In genomic region chr3:188183452-188183851, GRCh38 we compare ENCODE assay signal across 18 cellular contexts. TPM values are rescaled to one million over a fixed set of nuclear protein-coding genes. Genes with fewer than 3 reads are reported as not detected.
DNase-seq lines count a peak whose midpoint lies in the region; ATAC-seq and TF ChIP-seq lines count a peak whose summit lies in the region.
"Had no signal": no experiment of that assay in that cellular context is flagged by ENCODE, and none has a peak within 500 bp of the region (broad histone marks: within the 10 kb centered on the region; RNA-seq: fewer than 3 reads in every experiment).

No MANE protein-coding gene starts in this region.

- ATAC-seq in heart right ventricle, result peak in 3 of 8 donors; percentile 27 to 76 (median 73)
- no peak for ATAC-seq in Right ventricle myocardium superior (ENCODE audit: poor library complexity)
- ATAC-seq in GM19467 (IDR thresholded peaks at IDR 0.05; ENCODE audit: unreplicated experiment), result no peak
- ATAC-seq in GM18505 (IDR thresholded peaks at IDR 0.05; ENCODE audit: unreplicated experiment), result no peak
- ATAC-seq in HG03378 (IDR thresholded peaks at IDR 0.05; ENCODE audit: unreplicated experiment), result no peak
- ATAC-seq: CD8-positive, alpha-beta T cell had no signal

- no peak overlapping the region for H3K4me3 ChIP-seq in heart right ventricle
- H3K4me3 ChIP-seq in esophagus muscularis mucosa, result no peak overlapping the region
- H3K4me3 ChIP-seq in rectal smooth muscle tissue (ENCODE audit: low read length), result no peak overlapping the region
- H3K4me3 ChIP-seq in uterus, result no peak overlapping the region

- H3K4me1 ChIP-seq in heart right ventricle (peaks cover 9 to 86% (median 66%) of the 10 kb centered on the region in 9 donors), esophagus muscularis mucosa (peaks cover 47 to 100% (median 97%) of the 10 kb centered on the region in 4 donors), rectal smooth muscle tissue (ENCODE audit: control insufficient read depth, insufficient read depth, low read length) (peaks cover 50% of the 10 kb centered on the region), uterus (peaks cover 0 to 6% of the 10 kb centered on the region in 2 donors)

- no peak for TF ChIP-seq EP300 in esophagus muscularis mucosa (IDR thresholded peaks at IDR 0.05)

- intact Hi-C loops in heart right ventricle (cut with DNase I) (no loop called here), Right ventricle myocardium superior (cut with DNase I) (no loop called here), esophagus muscularis mucosa (cut with DNase I) (no loop called here), uterus (cut with DNase I; ENCODE audit: low total_unique reads) (no loop called here)

- H3K9ac ChIP-seq in rectal smooth muscle tissue (ENCODE audit: low read length), result no peak overlapping the region

- 81 to 83% methylated on average over 5 of the region's 5 CpGs for WGBS in heart right ventricle, 2 donors
- WGBS in esophagus muscularis mucosa, result 100% methylated on average over 4 of the region's 5 CpGs

- H3K9me3 ChIP-seq in heart right ventricle (no peaks in the 10 kb centered on the region), esophagus muscularis mucosa (no peaks in the 10 kb centered on the region), uterus (no peaks in the 10 kb centered on the region)

- peak overlapping the region in 8 of 10 donors; percentile 27 to 88 (median 76) for H3K27ac ChIP-seq in heart right ventricle
- peak overlapping the region; percentile 72 to 99 (median 99) for H3K27ac ChIP-seq in esophagus muscularis mucosa (replicated peaks in 1 of 4)
- H3K27ac ChIP-seq in rectal smooth muscle tissue (ENCODE audit: low read depth, low read length), result peak overlapping the region; percentile 79
- H3K27ac ChIP-seq in uterus, result peak overlapping the region; percentile 55 to 81

- H3K27me3 ChIP-seq in heart right ventricle (no peaks in the 10 kb centered on the region), esophagus muscularis mucosa (no peaks in the 10 kb centered on the region), rectal smooth muscle tissue (ENCODE audit: control insufficient read depth, insufficient read depth, low read length) (no peaks in the 10 kb centered on the region), uterus (no peaks in the 10 kb centered on the region)

- H3K36me3 ChIP-seq in heart right ventricle (peaks cover 0 to 19% (median 0%) of the 10 kb centered on the region in 9 donors), esophagus muscularis mucosa (peaks cover 0 to under 1% (median 0%) of the 10 kb centered on the region in 4 donors), rectal smooth muscle tissue (ENCODE audit: control insufficient read depth, insufficient read depth, low read length) (peaks cover 2% of the 10 kb centered on the region), uterus (no peaks in the 10 kb centered on the region)

- TF ChIP-seq POLR2A in esophagus muscularis mucosa (IDR thresholded peaks at IDR 0.05; ENCODE audit: low read depth), result no peak
- TF ChIP-seq POLR2A in uterus (IDR thresholded peaks at IDR 0.05), result no peak
- no peak for TF ChIP-seq POLR2A in GM18505 (IDR thresholded peaks at IDR 0.05; ENCODE audit: borderline replicate concordance, extremely low read depth, insufficient read depth, insufficient read length)

- no peak for DNase-seq in heart right ventricle
- no peak for DNase-seq in Right ventricle myocardium superior
- DNase-seq in esophagus muscularis mucosa (ENCODE audit: extremely low spot score), result no peak
- no peak for DNase-seq in uterus
- DNase-seq: 8988T; CD8-positive, alpha-beta T cell; DMS79; HFFc6; KBM-7; MV-4-11; NCI-H187 treated with DMSO at 0.1 percent for 48 hours; NCI-H2171; NCI-H446; NCI-H774 had no signal

- TF ChIP-seq CTCF in heart right ventricle (IDR thresholded peaks at IDR 0.05), result no peak
- TF ChIP-seq CTCF in esophagus muscularis mucosa (IDR thresholded peaks at IDR 0.05), result no peak
- no peak for TF ChIP-seq CTCF in uterus (IDR thresholded peaks at IDR 0.05)

RNA-seq across cellular contexts. Expression of gene LPP, which starts 29.5 kb away (rescaled TPM):
- total RNA-seq in heart right ventricle (100 to 1,000 TPM; 116 to 188 (median 148) TPM), Right ventricle myocardium superior (92.9 TPM), esophagus muscularis mucosa (1,000 to 10,000 TPM; 1,872 to 3,079 (median 2,300) TPM), uterus (1,000 to 10,000 TPM in 1 of 4 donors, 100 to 1,000 TPM in 3; 180 to 1,374 (median 712) TPM)
- 10 to 100 TPM in 1 of 2 donors, 1 to 10 TPM in 1; 8.5 to 12.9 TPM for polyA plus RNA-seq in heart right ventricle
